In the genomic region with DNA sequence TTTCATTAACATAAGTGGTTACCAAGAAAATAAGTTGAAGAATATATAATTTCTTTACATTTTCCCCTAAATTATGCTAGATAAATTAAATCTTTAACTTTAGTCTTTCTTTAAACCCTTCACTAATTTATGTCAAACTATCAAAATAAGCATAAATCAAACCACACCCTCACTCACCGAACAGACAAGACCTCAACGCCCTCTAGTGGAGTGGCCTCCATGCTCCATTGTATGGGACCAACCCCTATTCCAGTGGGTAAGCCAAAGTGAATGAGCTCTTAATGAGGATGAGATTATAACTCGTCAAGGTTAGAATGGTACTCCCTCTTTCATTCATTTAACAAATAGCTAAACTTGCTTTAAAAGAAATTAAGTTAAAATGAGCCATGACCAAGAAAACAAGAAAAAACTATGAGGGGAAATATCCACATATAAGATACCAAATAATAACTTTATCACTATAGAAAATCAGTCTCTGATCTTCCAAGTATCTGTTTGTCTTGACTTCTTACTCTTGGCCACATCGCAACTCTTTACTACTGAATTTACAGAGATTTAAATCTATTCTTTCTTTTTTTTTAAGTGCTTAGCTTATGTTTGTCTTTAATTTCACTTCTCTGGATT, we compare ENCODE assay signal across 1 cellular context.
TF ChIP-seq lines count a peak whose summit lies in the region.

No MANE protein-coding gene starts in this region.

TF ChIP-seq in WTC11, 78 proteins besides CTCF, POLR2A, EP300 and RAD21 (continued from another document):
- TF ChIP-seq, protein P1, sequence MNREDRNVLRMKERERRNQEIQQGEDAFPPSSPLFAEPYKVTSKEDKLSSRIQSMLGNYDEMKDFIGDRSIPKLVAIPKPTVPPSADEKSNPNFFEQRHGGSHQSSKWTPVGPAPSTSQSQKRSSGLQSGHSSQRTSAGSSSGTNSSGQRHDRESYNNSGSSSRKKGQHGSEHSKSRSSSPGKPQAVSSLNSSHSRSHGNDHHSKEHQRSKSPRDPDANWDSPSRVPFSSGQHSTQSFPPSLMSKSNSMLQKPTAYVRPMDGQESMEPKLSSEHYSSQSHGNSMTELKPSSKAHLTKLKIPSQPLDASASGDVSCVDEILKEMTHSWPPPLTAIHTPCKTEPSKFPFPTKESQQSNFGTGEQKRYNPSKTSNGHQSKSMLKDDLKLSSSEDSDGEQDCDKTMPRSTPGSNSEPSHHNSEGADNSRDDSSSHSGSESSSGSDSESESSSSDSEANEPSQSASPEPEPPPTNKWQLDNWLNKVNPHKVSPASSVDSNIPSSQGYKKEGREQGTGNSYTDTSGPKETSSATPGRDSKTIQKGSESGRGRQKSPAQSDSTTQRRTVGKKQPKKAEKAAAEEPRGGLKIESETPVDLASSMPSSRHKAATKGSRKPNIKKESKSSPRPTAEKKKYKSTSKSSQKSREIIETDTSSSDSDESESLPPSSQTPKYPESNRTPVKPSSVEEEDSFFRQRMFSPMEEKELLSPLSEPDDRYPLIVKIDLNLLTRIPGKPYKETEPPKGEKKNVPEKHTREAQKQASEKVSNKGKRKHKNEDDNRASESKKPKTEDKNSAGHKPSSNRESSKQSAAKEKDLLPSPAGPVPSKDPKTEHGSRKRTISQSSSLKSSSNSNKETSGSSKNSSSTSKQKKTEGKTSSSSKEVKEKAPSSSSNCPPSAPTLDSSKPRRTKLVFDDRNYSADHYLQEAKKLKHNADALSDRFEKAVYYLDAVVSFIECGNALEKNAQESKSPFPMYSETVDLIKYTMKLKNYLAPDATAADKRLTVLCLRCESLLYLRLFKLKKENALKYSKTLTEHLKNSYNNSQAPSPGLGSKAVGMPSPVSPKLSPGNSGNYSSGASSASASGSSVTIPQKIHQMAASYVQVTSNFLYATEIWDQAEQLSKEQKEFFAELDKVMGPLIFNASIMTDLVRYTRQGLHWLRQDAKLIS (CRISPR knock-in tag; IDR thresholded peaks at IDR 0.05; ENCODE audit: borderline replicate concordance), result no peak
- no peak for TF ChIP-seq TP53 (CRISPR knock-in tag; IDR thresholded peaks at IDR 0.05)
